In the genomic region with DNA sequence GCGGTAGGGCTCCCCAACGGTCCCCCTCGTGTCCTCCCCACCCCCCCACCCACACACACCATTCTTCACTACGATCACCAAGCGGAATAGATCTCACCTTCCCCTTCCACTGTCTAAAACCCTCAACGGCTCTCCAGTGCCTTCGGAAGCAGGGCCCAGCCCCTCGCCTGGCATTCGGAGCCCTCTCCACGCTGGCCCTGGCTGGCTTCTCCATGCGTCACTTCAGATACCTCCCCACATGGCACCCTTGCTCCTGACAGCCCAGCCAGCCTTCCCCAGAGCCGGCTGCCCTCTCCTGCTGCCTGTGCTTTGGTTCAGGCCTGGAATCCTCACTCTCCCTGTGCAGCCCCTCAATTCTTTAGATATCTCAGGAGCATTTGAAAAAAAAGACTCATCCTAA, we compare ENCODE assay signal across 21 cellular contexts.
DNase-seq lines count a peak whose midpoint lies in the region; ATAC-seq and TF ChIP-seq lines count a peak whose summit lies in the region.
"Had no signal": no experiment of that assay in that cellular context is flagged by ENCODE, and none has a peak within 500 bp of the region (broad histone marks: within the 10 kb centered on the region; RNA-seq: fewer than 3 reads in every experiment).

No MANE protein-coding gene starts in this region.

- 0 out of 2 replicates have a peak overlapping the region, but pooled peaks have one; percentile 71 for H3K4me2 ChIP-seq in GM23338

- H2AFZ ChIP-seq in GM23338, result no peak overlapping the region

- TF ChIP-seq POLR2A in GM18505 (IDR thresholded peaks at IDR 0.05; ENCODE audit: borderline replicate concordance, extremely low read depth, insufficient read depth, insufficient read length) (no peak), gastroesophageal sphincter (IDR thresholded peaks at IDR 0.05) (no peak)

- H3K9ac ChIP-seq in HUES6 (ENCODE audit: low read length), result peak overlapping the region; percentile 12
- H3K9ac ChIP-seq in endodermal cell (ENCODE audit: extremely low read depth, low read length, poor library complexity, severe bottlenecking), result no peak overlapping the region

- no peaks in the 10 kb centered on the region for H3K9me2 ChIP-seq in GM23338 (ENCODE audit: insufficient read depth)

- H3K4me3 ChIP-seq in GM23338 (no peak overlapping the region), HUES6 (ENCODE audit: low read depth, low read length) (no peak overlapping the region), endodermal cell (ENCODE audit: low read length) (no peak overlapping the region), dorsolateral prefrontal cortex (no peak overlapping the region), gastroesophageal sphincter (no peak overlapping the region)
- H3K4me3 ChIP-seq: HAP-1, SK-N-MC had no signal

- H3K36me3 Mint-ChIP-seq in GM23338 (ENCODE audit: low read depth), result no peaks in the 10 kb centered on the region
- H3K36me3 Mint-ChIP-seq in endodermal cell (ENCODE audit: low read depth), result no peaks in the 10 kb centered on the region
- no peaks in the 10 kb centered on the region for H3K36me3 Mint-ChIP-seq in mesothelial cell of epicardium

- 0 out of 2 replicates have a peak overlapping the region, but pooled peaks have one; percentile 68 for H3K27ac ChIP-seq in GM23338 (ENCODE audit: low read depth)
- H3K27ac ChIP-seq in HUES6 (ENCODE audit: low read depth, low read length), result no peak overlapping the region; the same call in 1 of the 2 replicates
- H3K27ac ChIP-seq in endodermal cell (ENCODE audit: low read depth, low read length), result no peak overlapping the region
- H3K27ac ChIP-seq in dorsolateral prefrontal cortex, result no peak overlapping the region
- no peak overlapping the region for H3K27ac ChIP-seq in gastroesophageal sphincter
- H3K27ac ChIP-seq: C4-2B, SK-N-MC had no signal

- no peak for TF ChIP-seq CTCF in GM23338 (conservative IDR thresholded peaks at IDR 0.05; ENCODE audit: low read depth in 2 of 2)
- no peak for TF ChIP-seq CTCF in endodermal cell (conservative IDR thresholded peaks at IDR 0.05)
- no peak for TF ChIP-seq CTCF in mesothelial cell of epicardium (IDR thresholded peaks at IDR 0.05; ENCODE audit: unreplicated experiment)
- no peak for TF ChIP-seq CTCF in dorsolateral prefrontal cortex (IDR thresholded peaks at IDR 0.05 in 54 of 56, conservative IDR thresholded peaks at IDR 0.05 in 2 of 56; ENCODE audit: low read depth in 1 of 56, partially characterized antibody in 56 of 56)
- no peak for TF ChIP-seq CTCF in gastroesophageal sphincter (IDR thresholded peaks at IDR 0.05)

- H3K27ac Mint-ChIP-seq in GM23338, result peak overlapping the region; percentile 76; the same call in 1 of the 2 replicates
- H3K27ac Mint-ChIP-seq in endodermal cell, result peak overlapping the region; percentile 13
- peak overlapping the region; percentile 8 for H3K27ac Mint-ChIP-seq in mesothelial cell of epicardium

- no peaks in the 10 kb centered on the region for H3K9me3 ChIP-seq in HUES6 (ENCODE audit: control insufficient read depth, insufficient read depth, low read depth, low read length)
- H3K9me3 ChIP-seq in endodermal cell (ENCODE audit: control insufficient read depth, low read length), result no peaks in the 10 kb centered on the region
- no peaks in the 10 kb centered on the region for H3K9me3 ChIP-seq in gastroesophageal sphincter
- H3K9me3 ChIP-seq: HAP-1 had no signal

- TF ChIP-seq EP300 in gastroesophageal sphincter (IDR thresholded peaks at IDR 0.05), result no peak

- H3K79me2 ChIP-seq in GM23338 (replicated peaks; ENCODE audit: insufficient read depth), result no peaks in the 10 kb centered on the region

- H3K27me3 Mint-ChIP-seq in GM23338 (ENCODE audit: insufficient read depth, low read depth, poor library complexity) (peaks cover 15% of the 10 kb centered on the region), endodermal cell (ENCODE audit: insufficient read depth) (peaks cover 1% of the 10 kb centered on the region), mesothelial cell of epicardium (ENCODE audit: low read depth) (no peaks in the 10 kb centered on the region)

- intact Hi-C loops in dorsolateral prefrontal cortex (cut with DNase I), result no loop called here

- H3K36me3 ChIP-seq in GM23338 (ENCODE audit: insufficient read depth), result no peaks in the 10 kb centered on the region
- H3K36me3 ChIP-seq in HUES6 (ENCODE audit: control insufficient read depth, insufficient read depth, low read length), result no peaks in the 10 kb centered on the region
- H3K36me3 ChIP-seq in endodermal cell (ENCODE audit: control insufficient read depth, insufficient read depth, low read length), result no peaks in the 10 kb centered on the region
- no peaks in the 10 kb centered on the region for H3K36me3 ChIP-seq in gastroesophageal sphincter
- H3K36me3 ChIP-seq: HAP-1 had no signal

- H3K4me1 Mint-ChIP-seq in GM23338 (peaks cover 69% of the 10 kb centered on the region), endodermal cell (peaks cover 4% of the 10 kb centered on the region), mesothelial cell of epicardium (peaks cover 14% of the 10 kb centered on the region)

- H4K20me1 ChIP-seq in GM23338 (replicated peaks; ENCODE audit: insufficient read depth), result no peaks in the 10 kb centered on the region

- H3K4me1 ChIP-seq in GM23338 (ENCODE audit: insufficient read depth), result peaks cover 27% of the 10 kb centered on the region
- H3K4me1 ChIP-seq in HUES6 (ENCODE audit: control insufficient read depth, insufficient read depth, low read length), result peaks cover 51% of the 10 kb centered on the region
- H3K4me1 ChIP-seq in endodermal cell (ENCODE audit: control insufficient read depth, insufficient read depth, low read length), result no peaks in the 10 kb centered on the region
- no peaks in the 10 kb centered on the region for H3K4me1 ChIP-seq in gastroesophageal sphincter

- DNase-seq in GM23338 (ENCODE audit: low spot score) (no peak), endodermal cell (no peak), mesothelial cell of epicardium (ENCODE audit: low spot score in 2 of 2, unreplicated experiment in 2 of 2) (no peak), CD1c-positive myeloid dendritic cell (ENCODE audit: extremely low spot score) (no peak), dorsolateral prefrontal cortex (no peak)
- DNase-seq: DMS53, EL, GF-D8, Karpas-422, NCI-H1694, NCI-H2081 treated with DMSO at 0.1 percent for 48 hours, NCI-H2171 treated with DMSO at 0.1 percent for 48 hours, NCI-H526, OCI-M1, SHP77 had no signal

- no peaks in the 10 kb centered on the region for H3K9me3 Mint-ChIP-seq in GM23338
- no peaks in the 10 kb centered on the region for H3K9me3 Mint-ChIP-seq in endodermal cell
- no peaks in the 10 kb centered on the region for H3K9me3 Mint-ChIP-seq in mesothelial cell of epicardium

- no peaks in the 10 kb centered on the region for H3F3A ChIP-seq in GM23338 (replicated peaks; ENCODE audit: low read depth)

- H3K27me3 ChIP-seq in GM23338 (ENCODE audit: insufficient read depth) (no peaks in the 10 kb centered on the region), HUES6 (ENCODE audit: control insufficient read depth, insufficient read depth, low read length) (no peaks in the 10 kb centered on the region), endodermal cell (ENCODE audit: control insufficient read depth, insufficient read depth, low read length, poor library complexity, severe bottlenecking) (no peaks in the 10 kb centered on the region), dorsolateral prefrontal cortex (peaks cover 0 to 15% (median 0%) of the 10 kb centered on the region in 45 donors), gastroesophageal sphincter (peaks cover 16% of the 10 kb centered on the region)

- H3K4me3 Mint-ChIP-seq in GM23338 (no peak overlapping the region), endodermal cell (no peak overlapping the region), mesothelial cell of epicardium (no peak overlapping the region)

- 85 to 92% methylated on average over 4 to 12 of the region's 12 CpGs for WGBS in endodermal cell (ENCODE audit: insufficient coverage in 1 of 2, insufficient read length in 1 of 2), 2 experiments
- 88 to 100% methylated on average over 1 to 9 of the region's 12 CpGs for WGBS in gastroesophageal sphincter (ENCODE audit: low coverage in 1 of 2), 2 donors

- ATAC-seq in GM23338 (peak; percentile 4; the same call in 2 of the 3 replicates), GM18505 (IDR thresholded peaks at IDR 0.05; ENCODE audit: unreplicated experiment) (no peak), gastroesophageal sphincter (no peak)

TF ChIP-seq in GM23338, 12 proteins besides CTCF, POLR2A, EP300 and RAD21 (continues in another document):
- TF ChIP-seq JUNB (IDR thresholded peaks at IDR 0.05; ENCODE audit: unreplicated experiment) (no peak), STAT1 (IDR thresholded peaks at IDR 0.05; ENCODE audit: unreplicated experiment) (no peak), POLR2AphosphoS5 (IDR thresholded peaks at IDR 0.05; ENCODE audit: low read depth) (no peak), EZH2 (IDR thresholded peaks at IDR 0.05; ENCODE audit: low read depth, unreplicated experiment) (no peak), CREB1 (CRISPR knock-in tag; IDR thresholded peaks at IDR 0.05; ENCODE audit: low read depth) (no peak), EZH2phosphoT487 (IDR thresholded peaks at IDR 0.05; ENCODE audit: unreplicated experiment) (no peak)
- TF ChIP-seq, protein P1, sequence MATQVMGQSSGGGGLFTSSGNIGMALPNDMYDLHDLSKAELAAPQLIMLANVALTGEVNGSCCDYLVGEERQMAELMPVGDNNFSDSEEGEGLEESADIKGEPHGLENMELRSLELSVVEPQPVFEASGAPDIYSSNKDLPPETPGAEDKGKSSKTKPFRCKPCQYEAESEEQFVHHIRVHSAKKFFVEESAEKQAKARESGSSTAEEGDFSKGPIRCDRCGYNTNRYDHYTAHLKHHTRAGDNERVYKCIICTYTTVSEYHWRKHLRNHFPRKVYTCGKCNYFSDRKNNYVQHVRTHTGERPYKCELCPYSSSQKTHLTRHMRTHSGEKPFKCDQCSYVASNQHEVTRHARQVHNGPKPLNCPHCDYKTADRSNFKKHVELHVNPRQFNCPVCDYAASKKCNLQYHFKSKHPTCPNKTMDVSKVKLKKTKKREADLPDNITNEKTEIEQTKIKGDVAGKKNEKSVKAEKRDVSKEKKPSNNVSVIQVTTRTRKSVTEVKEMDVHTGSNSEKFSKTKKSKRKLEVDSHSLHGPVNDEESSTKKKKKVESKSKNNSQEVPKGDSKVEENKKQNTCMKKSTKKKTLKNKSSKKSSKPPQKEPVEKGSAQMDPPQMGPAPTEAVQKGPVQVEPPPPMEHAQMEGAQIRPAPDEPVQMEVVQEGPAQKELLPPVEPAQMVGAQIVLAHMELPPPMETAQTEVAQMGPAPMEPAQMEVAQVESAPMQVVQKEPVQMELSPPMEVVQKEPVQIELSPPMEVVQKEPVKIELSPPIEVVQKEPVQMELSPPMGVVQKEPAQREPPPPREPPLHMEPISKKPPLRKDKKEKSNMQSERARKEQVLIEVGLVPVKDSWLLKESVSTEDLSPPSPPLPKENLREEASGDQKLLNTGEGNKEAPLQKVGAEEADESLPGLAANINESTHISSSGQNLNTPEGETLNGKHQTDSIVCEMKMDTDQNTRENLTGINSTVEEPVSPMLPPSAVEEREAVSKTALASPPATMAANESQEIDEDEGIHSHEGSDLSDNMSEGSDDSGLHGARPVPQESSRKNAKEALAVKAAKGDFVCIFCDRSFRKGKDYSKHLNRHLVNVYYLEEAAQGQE (IDR thresholded peaks at IDR 0.05; ENCODE audit: unreplicated experiment), result no peak

Comparison
In these comparisons a context has a peak if more than half of its experiments do, and no peak if none do; other contexts are left out.
1. H3K27ac Mint-ChIP-seq: peak in every context shown above with its lines; median percentile 76 in GM23338; 13 in endodermal cell; 8 in mesothelial cell of epicardium.